1 cellular context compared by ENCODE assay signal in genomic region chr11:36148701-36149100, GRCh38.
TF ChIP-seq lines count a peak whose summit lies in the region.

No MANE protein-coding gene starts in this region.

TF ChIP-seq in GM23338, 12 proteins besides CTCF, POLR2A, EP300 and RAD21 (continued from another document):
- TF ChIP-seq ZNF462 (CRISPR knock-in tag; IDR thresholded peaks at IDR 0.05), result no peak
- TF ChIP-seq CREB1 (CRISPR knock-in tag; IDR thresholded peaks at IDR 0.05; ENCODE audit: low read depth), result no peak
- TF ChIP-seq ETS1 (IDR thresholded peaks at IDR 0.05), result no peak
TF ChIP-seq in GM23338: peak in this region for 0.
